Comparison of ENCODE assay signal across 8 cellular contexts in genomic region chr11:111982532-111983186, GRCh38. TPM values are rescaled to one million over a fixed set of nuclear protein-coding genes. Genes with fewer than 3 reads are reported as not detected.
DNase-seq lines count a peak whose midpoint lies in the region; ATAC-seq and TF ChIP-seq lines count a peak whose summit lies in the region.

No MANE protein-coding gene starts in this region.

- H3K9me3 ChIP-seq in right atrium auricular region (no peaks in the 10 kb centered on the region), muscle layer of colon (ENCODE audit: low read length) (no peaks in the 10 kb centered on the region)

- H3K9ac ChIP-seq in muscle layer of colon (ENCODE audit: low read length): peak overlapping the region; percentile 60

- H3K27me3 ChIP-seq in right atrium auricular region (no peaks in the 10 kb centered on the region), muscle layer of colon (ENCODE audit: control insufficient read depth in 1 of 2, insufficient read depth in 2 of 2, low read length in 2 of 2) (no peaks in the 10 kb centered on the region)

- H3K27ac ChIP-seq in right atrium auricular region (peak overlapping the region; percentile 43 to 68), muscle layer of colon (ENCODE audit: low read depth, low read length) (peak overlapping the region; percentile 57), urinary bladder (ENCODE audit: low read depth) (peak overlapping the region; percentile 12)

- no peak overlapping the region for H3K4me3 Mint-ChIP-seq in naive thymus-derived CD8-positive, alpha-beta T cell

- H3K36me3 Mint-ChIP-seq in naive thymus-derived CD8-positive, alpha-beta T cell: peaks cover 0 to 11% (median 2%) of the 10 kb centered on the region in 3 donors

- POLR2A ChIA-PET in naive thymus-derived CD8-positive, alpha-beta T cell (lab: Charles Lee): interaction anchor here (1.0 to 1.4 kb wide), 3 partner anchors 54 to 111 kb away, joined by 3 to 5 read pairs (median 4); partner anchors contain the start of gene ALG9

- H3K4me1 Mint-ChIP-seq in naive thymus-derived CD8-positive, alpha-beta T cell: peaks cover 2 to 7% (median 5%) of the 10 kb centered on the region in 4 donors

- TF ChIP-seq CTCF in right atrium auricular region (IDR thresholded peaks at IDR 0.05): no peak

- peaks cover 11 to 29% (median 21%) of the 10 kb centered on the region in 5 donors for H3K27me3 Mint-ChIP-seq in naive thymus-derived CD8-positive, alpha-beta T cell

- intact Hi-C loops in Right ventricle myocardium inferior (cut with DNase I): no loop called here
- intact Hi-C loops in cardiac septum (cut with DNase I): no loop called here

- DNase-seq in Right ventricle myocardium inferior (ENCODE audit: missing footprints) (no peak), cardiac septum (ENCODE audit: low spot score) (no peak), right atrium auricular region (ENCODE audit: low spot score) (no peak), NCI-H510A (lab: John Stamatoyannopoulos, UW) (no peak), HCEC 1CT (no peak)
- DNase-seq in naive thymus-derived CD8-positive, alpha-beta T cell: no peak

- 59% methylated on average over 5 of the region's 5 CpGs for WGBS in urinary bladder

- H3K9me3 Mint-ChIP-seq in naive thymus-derived CD8-positive, alpha-beta T cell: no peaks in the 10 kb centered on the region

- peaks cover 0 to 40% of the 10 kb centered on the region in 2 donors for H3K4me1 ChIP-seq in right atrium auricular region
- H3K4me1 ChIP-seq in muscle layer of colon (ENCODE audit: insufficient read depth, low read length): peaks cover 44% of the 10 kb centered on the region
- H3K4me1 ChIP-seq in urinary bladder (ENCODE audit: insufficient read depth): no peaks in the 10 kb centered on the region

- H3K36me3 ChIP-seq in right atrium auricular region (peaks cover 55% of the 10 kb centered on the region), muscle layer of colon (ENCODE audit: insufficient read depth, low read length) (peaks cover 45% of the 10 kb centered on the region), urinary bladder (ENCODE audit: insufficient read depth) (peaks cover 6% of the 10 kb centered on the region)

- H3K4me3 ChIP-seq in right atrium auricular region: no peak overlapping the region
- peak overlapping the region in 1 of 2 donors; percentile 11 for H3K4me3 ChIP-seq in muscle layer of colon (ENCODE audit: low read depth in 1 of 2, low read length in 2 of 2)
- no peak overlapping the region for H3K4me3 ChIP-seq in urinary bladder (ENCODE audit: low read depth, low read length)

- peak; percentile 3 for ATAC-seq in Right ventricle myocardium inferior
- no peak for ATAC-seq in naive thymus-derived CD8-positive, alpha-beta T cell

- no peak overlapping the region for H3K27ac Mint-ChIP-seq in naive thymus-derived CD8-positive, alpha-beta T cell

RNA-seq across cellular contexts. Expression of gene DLAT, which starts 42.5 kb away (rescaled TPM):
- total RNA-seq in Right ventricle myocardium inferior (157 TPM), cardiac septum (123 TPM), right atrium auricular region (10 to 100 TPM; 58.5 to 98.1 TPM), urinary bladder (36.9 TPM)
- polyA plus RNA-seq in urinary bladder: 23.7 TPM
- 10 to 100 TPM; 20.0 to 20.5 TPM for total RNA-seq in naive thymus-derived CD8-positive, alpha-beta T cell
- polyA plus RNA-seq in naive thymus-derived CD8-positive, alpha-beta T cell: 10 to 100 TPM; 22.4 to 26.1 (median 24.5) TPM

RNA-seq across cellular contexts. Expression of gene DIXDC1, which starts 45.5 kb away (rescaled TPM):
- 20.7 TPM for total RNA-seq in Right ventricle myocardium inferior
- 29.0 TPM for total RNA-seq in cardiac septum
- 10 to 100 TPM; 25.7 to 50.9 TPM for total RNA-seq in right atrium auricular region
- 69.4 TPM for total RNA-seq in urinary bladder
- polyA plus RNA-seq in urinary bladder: 60.5 TPM
- total RNA-seq in naive thymus-derived CD8-positive, alpha-beta T cell: 1 to 10 TPM in 1 of 2 experiments, under 1 TPM in 1; 0.80 to 1.2 TPM
- polyA plus RNA-seq in naive thymus-derived CD8-positive, alpha-beta T cell: 1 to 10 TPM in 1 of 3 donors, under 1 TPM in 2; 0.27 to 5.7 (median 0.81) TPM
